In the genomic region with DNA sequence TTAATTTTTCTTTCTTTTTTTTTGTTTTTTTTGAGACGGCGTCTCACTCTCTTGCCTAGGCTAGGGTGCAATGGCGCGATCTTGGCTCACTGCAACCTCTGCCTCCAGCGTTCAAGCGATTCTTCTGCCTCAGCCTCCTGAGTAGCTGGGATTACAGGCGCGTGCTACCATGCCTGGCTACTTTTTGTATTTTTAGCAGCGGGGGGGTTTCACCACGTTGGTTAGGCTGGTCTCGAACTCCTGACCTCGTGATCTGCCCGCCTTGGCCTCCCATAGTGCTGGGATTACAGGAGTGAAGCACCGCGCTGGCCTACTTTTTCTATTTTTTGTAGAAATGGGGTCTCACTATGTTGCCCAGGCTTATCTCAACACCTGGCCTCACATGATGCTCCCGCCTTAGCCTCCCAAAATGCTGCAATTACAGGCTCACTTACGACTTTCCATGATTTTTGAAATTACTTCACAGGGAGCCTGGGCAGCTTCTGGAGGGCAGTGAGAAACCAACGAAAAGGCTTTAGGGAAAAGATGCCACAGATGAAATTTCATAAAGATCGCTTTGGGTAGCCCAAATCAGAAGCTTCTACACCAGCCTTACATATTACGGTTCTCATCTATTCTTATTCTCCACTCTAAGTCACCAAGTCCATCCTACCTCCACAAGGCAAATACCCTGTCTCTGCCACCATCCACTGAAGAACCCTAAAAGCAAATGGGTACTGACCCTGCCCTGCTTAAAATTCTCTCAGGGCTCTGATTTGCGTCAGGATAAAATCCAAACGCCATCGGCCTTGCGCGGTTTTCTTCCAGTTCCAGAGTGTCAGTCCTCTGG, we compare ENCODE assay signal across 8 cellular contexts. TPM values are rescaled to one million over a fixed set of nuclear protein-coding genes. Genes with fewer than 3 reads are reported as not detected.
DNase-seq lines count a peak whose midpoint lies in the region; ATAC-seq and TF ChIP-seq lines count a peak whose summit lies in the region.

No MANE protein-coding gene starts in this region.

- TF ChIP-seq CTCF in fibroblast of the aortic adventitia (IDR thresholded peaks at IDR 0.05; ENCODE audit: insufficient read depth, low read length): no peak
- no peak for TF ChIP-seq CTCF in psoas muscle (IDR thresholded peaks at IDR 0.05)
- no peak for TF ChIP-seq CTCF in GM10266 (IDR thresholded peaks at IDR 0.05; ENCODE audit: control insufficient read depth, insufficient read depth, low read depth, missing control alignments)

- no peak for DNase-seq in activated CD8-positive, alpha-beta memory T cell treated with anti-CD3 and anti-CD28 coated beads, Interleukin-2, amount 10 ng/mL, durations not matched to agents 7 days and 5 days
- no peak for DNase-seq in activated CD8-positive, alpha-beta memory T cell treated with anti-CD3 and anti-CD28 coated beads for 24 hours
- DNase-seq in T-cell (no peak), fibroblast of the aortic adventitia (ENCODE audit: low read depth) (no peak), psoas muscle (no peak), GM10266 (ENCODE audit: extremely low spot score) (no peak), NK-92 (lab: John Stamatoyannopoulos, UW; ENCODE audit: unreplicated experiment) (no peak)
- DNase-seq in activated CD4-positive, alpha-beta T cell treated with anti-CD3 and anti-CD28 coated beads, Interleukin-2, amount 50 U/mL, for 4 hours: no peak

- peak overlapping the region; percentile 94 for H3K4me3 ChIP-seq in fibroblast of the aortic adventitia (ENCODE audit: low read depth, low read length)
- peak overlapping the region; percentile 88 for H3K4me3 ChIP-seq in psoas muscle

- H3K27me3 Mint-ChIP-seq in activated CD8-positive, alpha-beta memory T cell treated with anti-CD3 and anti-CD28 coated beads, Interleukin-2, amount 10 ng/mL, durations not matched to agents 7 days and 5 days: no peaks in the 10 kb centered on the region
- H3K27me3 Mint-ChIP-seq in T-cell: no peaks in the 10 kb centered on the region

- ATAC-seq in activated CD8-positive, alpha-beta memory T cell treated with anti-CD3 and anti-CD28 coated beads, Interleukin-2, amount 10 ng/mL, durations not matched to agents 7 days and 5 days: no peak
- ATAC-seq in T-cell (replicated peaks in 1 of 4) (no peak), psoas muscle (peak in 2 of 4 donors; percentile 2 to 5)

- peaks cover 45% of the 10 kb centered on the region for H3K36me3 Mint-ChIP-seq in activated CD8-positive, alpha-beta memory T cell treated with anti-CD3 and anti-CD28 coated beads, Interleukin-2, amount 10 ng/mL, durations not matched to agents 7 days and 5 days
- H3K36me3 Mint-ChIP-seq in T-cell: peaks cover 22% of the 10 kb centered on the region

- peak overlapping the region; percentile 97 for H3K27ac ChIP-seq in psoas muscle

- POLR2A ChIA-PET in T-cell (lab: Charles Lee): no interaction called here

- CTCF ChIA-PET in activated CD8-positive, alpha-beta memory T cell treated with anti-CD3 and anti-CD28 coated beads, Interleukin-2, amount 10 ng/mL, durations not matched to agents 7 days and 5 days (lab: Charles Lee): interaction anchor here (1.3 kb wide), 1 partner anchor 9 kb away, joined by 3 read pairs; no protein-coding TSS in a partner anchor
- CTCF ChIA-PET in T-cell (lab: Charles Lee): interaction anchor here (0.5 to 1.5 kb wide), 2 partner anchors 239 to 240 kb away, joined by 4 to 6 read pairs; no protein-coding TSS in a partner anchor

- H3K9me3 ChIP-seq in psoas muscle: no peaks in the 10 kb centered on the region

- H3K36me3 ChIP-seq in psoas muscle (ENCODE audit: insufficient read depth in 1 of 2, low read depth in 1 of 2): peaks cover 3 to 30% of the 10 kb centered on the region in 2 donors

- intact Hi-C loops in psoas muscle (cut with DNase I): no loop called here

- peak overlapping the region; percentile 98 for H3K4me3 Mint-ChIP-seq in activated CD8-positive, alpha-beta memory T cell treated with anti-CD3 and anti-CD28 coated beads, Interleukin-2, amount 10 ng/mL, durations not matched to agents 7 days and 5 days
- H3K4me3 Mint-ChIP-seq in T-cell: peak overlapping the region; percentile 94 to 96 (median 95)

- H3K27me3 ChIP-seq in psoas muscle (ENCODE audit: insufficient read depth in 3 of 3, low read length in 2 of 3): no peaks in the 10 kb centered on the region

- 66 to 69% (median 69%) methylated on average over 25 of the region's 25 CpGs for WGBS in psoas muscle, 3 donors

- peak overlapping the region; percentile 97 for H3K27ac Mint-ChIP-seq in activated CD8-positive, alpha-beta memory T cell treated with anti-CD3 and anti-CD28 coated beads, Interleukin-2, amount 10 ng/mL, durations not matched to agents 7 days and 5 days
- H3K27ac Mint-ChIP-seq in T-cell: peak overlapping the region; percentile 96 to 97

- H3K9me3 Mint-ChIP-seq in activated CD8-positive, alpha-beta memory T cell treated with anti-CD3 and anti-CD28 coated beads, Interleukin-2, amount 10 ng/mL, durations not matched to agents 7 days and 5 days (ENCODE audit: low read depth): no peaks in the 10 kb centered on the region
- no peaks in the 10 kb centered on the region for H3K9me3 Mint-ChIP-seq in T-cell

- H3K4me1 Mint-ChIP-seq in activated CD8-positive, alpha-beta memory T cell treated with anti-CD3 and anti-CD28 coated beads, Interleukin-2, amount 10 ng/mL, durations not matched to agents 7 days and 5 days: peaks cover 74% of the 10 kb centered on the region
- peaks cover 74 to 86% (median 82%) of the 10 kb centered on the region in 3 donors for H3K4me1 Mint-ChIP-seq in T-cell

- peaks cover 11% of the 10 kb centered on the region for H3K4me1 ChIP-seq in psoas muscle

RNA-seq across cellular contexts. Expression of gene RRM1, which starts 0.9 kb away (rescaled TPM):
- 100 to 1,000 TPM; 166 to 169 TPM for total RNA-seq in activated CD8-positive, alpha-beta memory T cell treated with anti-CD3 and anti-CD28 coated beads, Interleukin-2, amount 10 ng/mL, durations not matched to agents 7 days and 5 days
- total RNA-seq in T-cell: 10 to 100 TPM; 27.4 to 50.8 (median 36.1) TPM
- total RNA-seq in fibroblast of the aortic adventitia (ENCODE audit: low replicate concordance): 71.1 and 158 TPM in 2 replicates
- 10 to 100 TPM; 31.0 to 45.8 (median 37.6) TPM for total RNA-seq in psoas muscle
- 10 to 100 TPM; 11.3 to 25.7 (median 13.9) TPM for polyA plus RNA-seq in psoas muscle
